ENCODE assay signal across 21 cellular contexts in the genomic region with DNA sequence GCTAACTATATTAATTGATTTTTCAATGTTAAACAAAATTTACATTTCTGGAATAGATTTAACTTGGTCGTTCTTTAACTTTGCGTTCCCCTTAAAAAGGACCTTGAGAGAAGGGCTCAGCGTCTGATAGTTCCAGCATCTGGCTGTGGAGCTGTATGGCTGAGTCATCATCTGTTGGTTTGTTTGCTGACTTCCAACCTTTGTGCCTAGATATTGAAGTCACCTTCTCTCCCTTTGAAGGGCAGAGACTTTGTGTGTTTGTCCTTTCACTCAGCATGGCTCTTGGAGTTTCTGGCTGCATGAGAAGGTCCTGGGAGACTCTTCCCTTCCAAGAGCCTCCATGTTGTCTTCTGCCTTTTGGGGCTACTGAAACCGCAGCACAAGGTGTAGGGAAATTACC. TPM values are rescaled to one million over a fixed set of nuclear protein-coding genes. Genes with fewer than 3 reads are reported as not detected.
A peak's percentile ranks its signal among the peaks of the same experiment; 100 is the strongest.
DNase-seq lines count a peak whose midpoint lies in the region; ATAC-seq and TF ChIP-seq lines count a peak whose summit lies in the region.
"Had no signal": no experiment of that assay in that cellular context is flagged by ENCODE, and none has a peak within 500 bp of the region (broad histone marks: within the 10 kb centered on the region; RNA-seq: fewer than 3 reads in every experiment).

No MANE protein-coding gene starts in this region.

- no peaks in the 10 kb centered on the region for H4K20me1 ChIP-seq in SK-N-SH (ENCODE audit: insufficient read depth)
- H4K20me1 ChIP-seq: BLaER1 treated with 17β-estradiol and CSF1 and Interleukin-3, amounts not matched to agents 10 nM and 100 nM had no signal

- no peak overlapping the region for H3K4me2 ChIP-seq in SK-N-SH
- H3K4me2 ChIP-seq: BLaER1 treated with 17β-estradiol and CSF1 and Interleukin-3, amounts not matched to agents 10 nM and 100 nM; KMS-11 had no signal

- no peaks in the 10 kb centered on the region for H3K9me2 ChIP-seq in SK-N-SH

- H3F3A ChIP-seq in SK-N-SH (replicated peaks; ENCODE audit: insufficient read depth) = peaks cover 4% of the 10 kb centered on the region

- no peaks in the 10 kb centered on the region for H3K4me1 ChIP-seq in SK-N-SH (ENCODE audit: control insufficient read depth in 1 of 2, insufficient read depth in 2 of 2, low read depth in 1 of 2, low read length in 1 of 2)
- H3K4me1 ChIP-seq in right lobe of liver = peaks cover 0 to 8% (median 4%) of the 10 kb centered on the region in 4 donors
- H3K4me1 ChIP-seq: BLaER1 treated with 17β-estradiol and CSF1 and Interleukin-3, amounts not matched to agents 10 nM and 100 nM; HAP-1; Peyer's patch had no signal

- no peak overlapping the region for H3K9ac ChIP-seq in SK-N-SH
- H3K9ac ChIP-seq: BLaER1 treated with 17β-estradiol and CSF1 and Interleukin-3, amounts not matched to agents 10 nM and 100 nM; KMS-11 had no signal

- no peak for TF ChIP-seq EP300 in SK-N-SH (IDR thresholded peaks at IDR 0.05; ENCODE audit: borderline replicate concordance in 1 of 2, low read depth in 1 of 2, low read length in 1 of 2)

- TF ChIP-seq CTCF in SK-N-SH (IDR thresholded peaks at IDR 0.05) (no peak), right lobe of liver (IDR thresholded peaks at IDR 0.05) (no peak)

- no peaks in the 10 kb centered on the region for H3K79me2 ChIP-seq in SK-N-SH (ENCODE audit: insufficient read depth)

- H3K9me3 Mint-ChIP-seq in activated CD4-positive, alpha-beta memory T cell treated with anti-CD3 and anti-CD28 coated beads for 36 hours = no peaks in the 10 kb centered on the region

- H3K27ac Mint-ChIP-seq in activated CD4-positive, alpha-beta memory T cell treated with anti-CD3 and anti-CD28 coated beads for 36 hours = no peak overlapping the region
- H3K27ac Mint-ChIP-seq: CD8-positive, alpha-beta memory T cell had no signal

- H2AFZ ChIP-seq in SK-N-SH (ENCODE audit: low read depth) = no peak overlapping the region

- no peaks in the 10 kb centered on the region for H3K4me1 Mint-ChIP-seq in activated CD4-positive, alpha-beta memory T cell treated with anti-CD3 and anti-CD28 coated beads for 36 hours (ENCODE audit: low read depth)
- H3K4me1 Mint-ChIP-seq: CD8-positive, alpha-beta memory T cell had no signal

- TF ChIP-seq POLR2A in right lobe of liver (IDR thresholded peaks at IDR 0.05) = no peak

- 89% methylated on average over 4 of the region's 4 CpGs for WGBS in SK-N-SH (ENCODE audit: low lambda C conversion rate)
- WGBS in right lobe of liver (ENCODE audit: insufficient coverage, low coverage, low lambda C conversion rate, missing lambda C conversion rate) = 47% methylated on average over 4 of the region's 4 CpGs

- CTCF ChIA-PET in SK-N-SH (lab: Yijun Ruan, JAX) = no interaction called here
- CTCF ChIA-PET in activated CD4-positive, alpha-beta memory T cell treated with anti-CD3 and anti-CD28 coated beads for 36 hours (lab: Charles Lee) = no interaction called here

- POLR2A ChIA-PET in SK-N-SH (lab: Yijun Ruan, JAX) = no interaction called here
- POLR2A ChIA-PET in activated CD4-positive, alpha-beta memory T cell treated with anti-CD3 and anti-CD28 coated beads for 36 hours (lab: Charles Lee) = no interaction called here

- no peaks in the 10 kb centered on the region for H3K9me3 ChIP-seq in SK-N-SH
- no peaks in the 10 kb centered on the region for H3K9me3 ChIP-seq in right lobe of liver
- H3K9me3 ChIP-seq: BLaER1 treated with 17β-estradiol and CSF1 and Interleukin-3, amounts not matched to agents 10 nM and 100 nM; HAP-1; Peyer's patch had no signal

- H3K27me3 Mint-ChIP-seq in activated CD4-positive, alpha-beta memory T cell treated with anti-CD3 and anti-CD28 coated beads for 36 hours = peaks cover 19% of the 10 kb centered on the region

- no peak for TF ChIP-seq RAD21 in SK-N-SH (IDR thresholded peaks at IDR 0.05; ENCODE audit: low read length)

- H3K4me3 ChIP-seq in SK-N-SH (ENCODE audit: low read depth in 2 of 2, low read length in 1 of 2) (no peak overlapping the region), right lobe of liver (no peak overlapping the region)
- H3K4me3 ChIP-seq: BLaER1 treated with 17β-estradiol and CSF1 and Interleukin-3, amounts not matched to agents 10 nM and 100 nM; HAP-1; Peyer's patch had no signal

- no peaks in the 10 kb centered on the region for H3K36me3 Mint-ChIP-seq in activated CD4-positive, alpha-beta memory T cell treated with anti-CD3 and anti-CD28 coated beads for 36 hours
- H3K36me3 Mint-ChIP-seq: CD8-positive, alpha-beta memory T cell had no signal

- no peaks in the 10 kb centered on the region for H3K27me3 ChIP-seq in SK-N-SH (ENCODE audit: insufficient read depth)
- no peaks in the 10 kb centered on the region for H3K27me3 ChIP-seq in right lobe of liver
- H3K27me3 ChIP-seq: BLaER1 treated with 17β-estradiol and CSF1 and Interleukin-3, amounts not matched to agents 10 nM and 100 nM; Peyer's patch had no signal

- no peak overlapping the region for H3K4me3 Mint-ChIP-seq in activated CD4-positive, alpha-beta memory T cell treated with anti-CD3 and anti-CD28 coated beads for 36 hours
- H3K4me3 Mint-ChIP-seq: CD8-positive, alpha-beta memory T cell had no signal

- DNase-seq in SK-N-SH (no peak), SW480 (ENCODE audit: low spot score) (peak; percentile 62), right lobe of liver (peak in 1 of 3 donors; percentile 56), RKO (ENCODE audit: low spot score) (no peak), NCI-H748 (lab: John Stamatoyannopoulos, UW; ENCODE audit: unreplicated experiment) (no peak), HK-2 (ENCODE audit: unreplicated experiment) (no peak)
- DNase-seq in activated CD4-positive, alpha-beta memory T cell treated with anti-CD3 and anti-CD28 coated beads for 36 hours = no peak
- DNase-seq: CD8-positive, alpha-beta memory T cell; DMS 273 treated with DMSO at 0.1 percent for 48 hours; NCI-H1048; NCI-H1436 treated with DMSO at 0.1 percent for 48 hours; NCI-H2029 treated with DMSO at 0.1 percent for 48 hours; NCI-H2171 treated with DMSO at 0.1 percent for 48 hours; NCI-H446 treated with DMSO at 0.1 percent for 48 hours; NCI-H82; Right ventricle myocardium superior had no signal

- no peak for ATAC-seq in SK-N-SH treated with all-trans-retinoic acid at 6 μM for 48 hours
- peak; percentile 98 to 100 (median 98) for ATAC-seq in right lobe of liver

- H3K27ac ChIP-seq in SK-N-SH (ENCODE audit: low read depth in 2 of 2, low read length in 1 of 2) = no peak overlapping the region
- H3K27ac ChIP-seq in right lobe of liver = peak overlapping the region in 2 of 3 donors; percentile 67 to 83
- H3K27ac ChIP-seq: BLaER1 treated with 17β-estradiol and CSF1 and Interleukin-3, amounts not matched to agents 10 nM and 100 nM; KMS-11; Peyer's patch had no signal

- H3K36me3 ChIP-seq in SK-N-SH (replicated peaks in 1 of 2; ENCODE audit: control insufficient read depth in 1 of 2, insufficient read depth in 2 of 2, low read length in 1 of 2) (no peaks in the 10 kb centered on the region), right lobe of liver (no peaks in the 10 kb centered on the region)
- H3K36me3 ChIP-seq: BLaER1 treated with 17β-estradiol and CSF1 and Interleukin-3, amounts not matched to agents 10 nM and 100 nM; HAP-1; Peyer's patch had no signal

- intact Hi-C loops in right lobe of liver (cut with DNase I) = no loop called here
- intact Hi-C loops in activated CD4-positive, alpha-beta memory T cell treated with anti-CD3 and anti-CD28 coated beads for 36 hours (cut with micrococcal nuclease) = no loop called here

TF ChIP-seq in SK-N-SH, 30 proteins besides CTCF, POLR2A, EP300 and RAD21 (continues in another document):
- TF ChIP-seq SIN3A (IDR thresholded peaks at IDR 0.05; ENCODE audit: borderline replicate concordance, low read depth, low read length) (no peak), FOSL2 (IDR thresholded peaks at IDR 0.05; ENCODE audit: borderline replicate concordance, low read depth) (0 out of 2 replicates have a peak, but pooled peaks have one; percentile 2)
- TF ChIP-seq, protein P1, sequence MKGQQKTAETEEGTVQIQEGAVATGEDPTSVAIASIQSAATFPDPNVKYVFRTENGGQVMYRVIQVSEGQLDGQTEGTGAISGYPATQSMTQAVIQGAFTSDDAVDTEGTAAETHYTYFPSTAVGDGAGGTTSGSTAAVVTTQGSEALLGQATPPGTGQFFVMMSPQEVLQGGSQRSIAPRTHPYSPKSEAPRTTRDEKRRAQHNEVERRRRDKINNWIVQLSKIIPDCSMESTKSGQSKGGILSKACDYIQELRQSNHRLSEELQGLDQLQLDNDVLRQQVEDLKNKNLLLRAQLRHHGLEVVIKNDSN (IDR thresholded peaks at IDR 0.05; ENCODE audit: borderline replicate concordance, low read depth) = no peak
- TF ChIP-seq, protein P2, sequence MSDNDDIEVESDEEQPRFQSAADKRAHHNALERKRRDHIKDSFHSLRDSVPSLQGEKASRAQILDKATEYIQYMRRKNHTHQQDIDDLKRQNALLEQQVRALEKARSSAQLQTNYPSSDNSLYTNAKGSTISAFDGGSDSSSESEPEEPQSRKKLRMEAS (IDR thresholded peaks at IDR 0.05; ENCODE audit: low read depth) = no peak

TF ChIP-seq in SK-N-SH treated with all-trans-retinoic acid at 6 μM for 48 hours, 23 proteins besides CTCF, POLR2A, EP300 and RAD21:
- TF ChIP-seq, protein P3, sequence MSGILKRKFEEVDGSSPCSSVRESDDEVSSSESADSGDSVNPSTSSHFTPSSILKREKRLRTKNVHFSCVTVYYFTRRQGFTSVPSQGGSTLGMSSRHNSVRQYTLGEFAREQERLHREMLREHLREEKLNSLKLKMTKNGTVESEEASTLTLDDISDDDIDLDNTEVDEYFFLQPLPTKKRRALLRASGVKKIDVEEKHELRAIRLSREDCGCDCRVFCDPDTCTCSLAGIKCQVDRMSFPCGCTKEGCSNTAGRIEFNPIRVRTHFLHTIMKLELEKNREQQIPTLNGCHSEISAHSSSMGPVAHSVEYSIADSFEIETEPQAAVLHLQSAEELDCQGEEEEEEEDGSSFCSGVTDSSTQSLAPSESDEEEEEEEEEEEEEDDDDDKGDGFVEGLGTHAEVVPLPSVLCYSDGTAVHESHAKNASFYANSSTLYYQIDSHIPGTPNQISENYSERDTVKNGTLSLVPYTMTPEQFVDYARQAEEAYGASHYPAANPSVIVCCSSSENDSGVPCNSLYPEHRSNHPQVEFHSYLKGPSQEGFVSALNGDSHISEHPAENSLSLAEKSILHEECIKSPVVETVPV (CRISPR knock-in tag; IDR thresholded peaks at IDR 0.05) = no peak
- TF ChIP-seq BACH2 (CRISPR knock-in tag; IDR thresholded peaks at IDR 0.05; ENCODE audit: borderline replicate concordance) = no peak
- no peak for TF ChIP-seq ESRRG (CRISPR knock-in tag; IDR thresholded peaks at IDR 0.05)
- no peak for TF ChIP-seq TCF4 (CRISPR knock-in tag; IDR thresholded peaks at IDR 0.05; ENCODE audit: borderline replicate concordance)

RNA-seq across cellular contexts. Expression of a gene that starts 16.6 kb away (rescaled TPM):
- 5.2 and 7.0 TPM in 2 replicates for polyA plus RNA-seq in SK-N-SH (2012; rRNA removed)
- polyA plus RNA-seq in SK-N-SH (2012; cell fraction: cytosol; rRNA removed) = 10.6 and 11.1 TPM in 2 replicates
- polyA plus RNA-seq in SK-N-SH (2012; cell fraction: nucleus; rRNA removed) = 9.2 and 9.9 TPM in 2 replicates
- total RNA-seq in right lobe of liver = 10 to 100 TPM in 4 of 6 experiments, 1 to 10 TPM in 2; 8.8 to 26.0 (median 17.5) TPM
- 1 to 10 TPM; 2.3 to 2.5 TPM for total RNA-seq in activated CD4-positive, alpha-beta memory T cell treated with anti-CD3 and anti-CD28 coated beads for 36 hours

Comparison
In these comparisons a context has a peak if more than half of its experiments do, and no peak if none do; other contexts are left out.
1. H3K27ac ChIP-seq: peak in right lobe of liver (2 of 3); none in SK-N-SH (0 of 2).